ENCODE assay signal across 8 cellular contexts in genomic region chr11:46363031-46363407, GRCh38. TPM values are rescaled to one million over a fixed set of nuclear protein-coding genes. Genes with fewer than 3 reads are reported as not detected.
DNase-seq lines count a peak whose midpoint lies in the region; ATAC-seq and TF ChIP-seq lines count a peak whose summit lies in the region.

No MANE protein-coding gene starts in this region.

- H3K4me3 ChIP-seq in AG04450 (ENCODE audit: low read depth, low read length) = no peak overlapping the region

- peaks cover 51% of the 10 kb centered on the region for H3K36me3 ChIP-seq in KOPT-K1 (ENCODE audit: insufficient read depth, low read length)

- H3K9me3 ChIP-seq in AG04450 (ENCODE audit: control insufficient read depth, insufficient read depth, low read length) (no peaks in the 10 kb centered on the region; the same call in 1 of the 2 replicates), KOPT-K1 (ENCODE audit: insufficient read depth, low read length, poor library complexity, severe bottlenecking) (no peaks in the 10 kb centered on the region)

- no peak for DNase-seq in AG04450 (ENCODE audit: low read depth, low spot score)
- peak in 33 of 56 donors; percentile 29 to 73 (median 48) for DNase-seq in amygdala (lab: John Stamatoyannopoulos, UW)
- peak; percentile 60 for DNase-seq in iPS-NIHi11 (ENCODE audit: low spot score)
- no peak for DNase-seq in stimulated activated naive CD8-positive, alpha-beta T cell treated with anti-CD3 and anti-CD28 coated beads, Interleukin-15, Interleukin-2, amounts not matched to agents 100 U/mL and 50 U/mL, for 24 hours
- no peak for DNase-seq in stimulated activated CD4-positive, alpha-beta T cell treated with anti-CD3 and anti-CD28 coated beads, Interleukin-1b, Interleukin-23, amount 100 ng/mL, for 48 hours
- DNase-seq in HUDEP-2 (lab: John Stamatoyannopoulos, UW; ENCODE audit: unreplicated experiment in 76 of 76) = no peak
- DNase-seq in epidermal melanocyte (ENCODE audit: insufficient read length, low spot score) = no peak

- H3K27ac ChIP-seq in AG04450 (ENCODE audit: low read depth, low read length) (peak overlapping the region; percentile 11), KOPT-K1 (ENCODE audit: low read depth, low read length, poor library complexity, severe bottlenecking) (peak overlapping the region; percentile 100)

- POLR2A ChIA-PET in AG04450 (lab: Yijun Ruan, JAX) = no interaction called here

- H3K27me3 ChIP-seq in AG04450 (ENCODE audit: control insufficient read depth, insufficient read depth, low read length) = no peaks in the 10 kb centered on the region

- peak; percentile 19 for ATAC-seq in stimulated activated naive CD8-positive, alpha-beta T cell treated with anti-CD3 and anti-CD28 coated beads, Interleukin-15, Interleukin-2, amounts not matched to agents 100 U/mL and 50 U/mL, for 24 hours

- CTCF ChIA-PET in AG04450 (lab: Charles Lee) = interaction anchor here (1.0 kb wide), 1 partner anchor 26 kb away, joined by 5 read pairs; no protein-coding TSS in a partner anchor

- TF ChIP-seq CTCF in AG04450 (IDR thresholded peaks at IDR 0.05; ENCODE audit: low read depth, low read length) = no peak

RNA-seq across cellular contexts. Expression of gene DGKZ, which starts 15.8 kb away (rescaled TPM):
- 15.8 and 23.2 TPM in 2 replicates for polyA plus RNA-seq in AG04450 (2011; rRNA removed)
- polyA minus RNA-seq in AG04450 (2011; rRNA and poly(A)+ RNA removed) = 28.1 and 32.6 TPM in 2 replicates

RNA-seq across cellular contexts. Expression of gene MDK, which starts 18.4 kb away (rescaled TPM):
- polyA plus RNA-seq in AG04450 (2011; rRNA removed) = 445 and 578 TPM in 2 replicates
- polyA minus RNA-seq in AG04450 (2011; rRNA and poly(A)+ RNA removed) = 66.6 and 91.2 TPM in 2 replicates

RNA-seq across cellular contexts. Expression of gene CHRM4, which starts 28.6 kb away (rescaled TPM):
- polyA plus RNA-seq in AG04450 (2011; rRNA removed) = 0.11 TPM in 1 of 2 replicates, not detected in the other
- polyA minus RNA-seq in AG04450 (2011; rRNA and poly(A)+ RNA removed) = not detected in 2 replicates

Comparison
In these comparisons a context has a peak if more than half of its experiments do, and no peak if none do; other contexts are left out.
1. DNase-seq: peak in amygdala (33 of 56) and iPS-NIHi11 (single experiment); none in AG04450 (single experiment), stimulated activated naive CD8-positive, alpha-beta T cell treated with anti-CD3 and anti-CD28 coated beads, Interleukin-15, Interleukin-2, amounts not matched to agents 100 U/mL and 50 U/mL, for 24 hours (single experiment), stimulated activated CD4-positive, alpha-beta T cell treated with anti-CD3 and anti-CD28 coated beads, Interleukin-1b, Interleukin-23, amount 100 ng/mL, for 48 hours (single experiment), HUDEP-2 (0 of 76) and epidermal melanocyte (single experiment).